In genomic region chr16:88775825-88776224, GRCh38 we compare ENCODE assay signal across 1 cellular context.
TF ChIP-seq lines count a peak whose summit lies in the region.

No MANE protein-coding gene starts in this region.

TF ChIP-seq in HepG2, 621 proteins besides CTCF, POLR2A, EP300 and RAD21:
- TF ChIP-seq ZNF768 (CRISPR knock-in tag; IDR thresholded peaks at IDR 0.05), result 0 out of 2 replicates have a peak, but pooled peaks have one; percentile 10
- TF ChIP-seq ZBTB39 (CRISPR knock-in tag; IDR thresholded peaks at IDR 0.05), result no peak
